In the genomic region with DNA sequence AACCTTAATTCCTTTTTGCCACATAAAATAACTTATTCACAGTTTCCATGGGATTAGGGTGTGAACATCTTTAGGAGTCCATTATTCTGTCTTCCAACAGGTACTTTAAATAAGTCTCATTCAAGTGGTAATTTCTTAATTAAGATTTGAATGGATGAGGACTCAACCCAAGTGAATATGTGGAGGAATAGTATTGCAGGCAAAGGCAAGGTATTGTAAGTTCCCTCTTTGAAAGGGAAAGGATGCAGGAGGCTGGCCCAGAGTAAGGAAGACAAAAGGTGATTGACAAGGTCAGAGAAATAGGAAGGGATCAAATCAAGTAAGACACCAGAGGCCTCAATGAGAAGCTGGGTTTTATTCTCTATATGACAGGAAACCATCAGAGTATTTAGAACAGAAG, we compare ENCODE assay signal across 19 cellular contexts.
A peak's percentile ranks its signal among the peaks of the same experiment; 100 is the strongest.
DNase-seq lines count a peak whose midpoint lies in the region; FAIRE-seq and TF ChIP-seq lines count a peak whose summit lies in the region.
"Had no signal": no experiment of that assay in that cellular context is flagged by ENCODE, and none has a peak within 500 bp of the region (broad histone marks: within the 10 kb centered on the region; RNA-seq: fewer than 3 reads in every experiment).

No MANE protein-coding gene starts in this region.

- no peak overlapping the region for H3K4me3 ChIP-seq in Caco-2 (ENCODE audit: low read depth, low read length)
- no peak overlapping the region for H3K4me3 ChIP-seq in HUES48 (ENCODE audit: low read depth, low read length)
- H3K4me3 ChIP-seq in H1 (ENCODE audit: extremely low read depth in 1 of 4, insufficient read depth in 2 of 4, low read depth in 3 of 4, low read length in 4 of 4), result no peak overlapping the region
- H3K4me3 ChIP-seq in small intestine (ENCODE audit: low read depth in 1 of 2, low read length in 2 of 2), result no peak overlapping the region
- H3K4me3 ChIP-seq in Peyer's patch, result no peak overlapping the region
- H3K4me3 ChIP-seq: A549, BLaER1 had no signal

- no peak overlapping the region for H4K5ac ChIP-seq in H1 (ENCODE audit: insufficient read length, low read depth, low read length)

- H3K36me3 ChIP-seq in Caco-2 (ENCODE audit: control insufficient read depth, insufficient read depth, low read length) (no peaks in the 10 kb centered on the region), HUES48 (ENCODE audit: control insufficient read depth, insufficient read depth, low read length) (no peaks in the 10 kb centered on the region), H1 (ENCODE audit: control insufficient read depth in 2 of 4, insufficient read depth in 4 of 4, low read length in 3 of 4) (no peaks in the 10 kb centered on the region), small intestine (ENCODE audit: control insufficient read depth in 2 of 2, insufficient read depth in 2 of 2, low read length in 2 of 2) (no peaks in the 10 kb centered on the region), Peyer's patch (no peaks in the 10 kb centered on the region)
- H3K36me3 ChIP-seq: BLaER1 had no signal

- no peaks in the 10 kb centered on the region for H3K27me3 Mint-ChIP-seq in Caco-2 (ENCODE audit: insufficient read depth, unreplicated experiment)

- H2BK12ac ChIP-seq in H1 (ENCODE audit: low read depth, low read length), result no peak overlapping the region

- peak overlapping the region; percentile 57 for H3K27ac ChIP-seq in HUES48 (ENCODE audit: low read depth, low read length)
- no peak overlapping the region for H3K27ac ChIP-seq in H1 (ENCODE audit: low read depth, low read length)
- no peak overlapping the region for H3K27ac ChIP-seq in small intestine (ENCODE audit: low read depth in 1 of 2, low read length in 1 of 2)
- no peak overlapping the region for H3K27ac ChIP-seq in Peyer's patch
- H3K27ac ChIP-seq: 22Rv1, A549, BLaER1 had no signal

- H3K27me3 ChIP-seq in Caco-2 (replicated peaks; ENCODE audit: control insufficient read depth, insufficient read depth, low read length), result no peaks in the 10 kb centered on the region
- no peaks in the 10 kb centered on the region for H3K27me3 ChIP-seq in HUES48 (ENCODE audit: control insufficient read depth, insufficient read depth, low read length)
- no peaks in the 10 kb centered on the region for H3K27me3 ChIP-seq in H1 (replicated peaks in 1 of 4; ENCODE audit: control insufficient read depth in 3 of 4, extremely low read depth in 1 of 4, insufficient read depth in 3 of 4, low read length in 3 of 4)
- H3K27me3 ChIP-seq in small intestine (ENCODE audit: control insufficient read depth in 2 of 2, insufficient read depth in 2 of 2, low read length in 2 of 2), result no peaks in the 10 kb centered on the region
- no peaks in the 10 kb centered on the region for H3K27me3 ChIP-seq in Peyer's patch
- H3K27me3 ChIP-seq: BLaER1 had no signal

- intact Hi-C loops in Caco-2 (cut with micrococcal nuclease; ENCODE audit: unreplicated experiment), result loop anchor here (2.0 kb wide), 2 partner anchors 201 to 239 kb away; a partner anchor contains a TSS

- POLR2A ChIA-PET in Caco-2 (lab: Charles Lee), result no interaction called here
- POLR2A ChIA-PET in H1 (lab: Charles Lee; ENCODE audit: partially characterized antibody), result no interaction called here

- no peak overlapping the region for H3K9ac ChIP-seq in HUES48 (ENCODE audit: low read depth, low read length)
- H3K9ac ChIP-seq in H1 (replicated peaks in 1 of 4; ENCODE audit: extremely low read depth in 1 of 4, low read depth in 3 of 4, low read length in 3 of 4), result no peak overlapping the region
- H3K9ac ChIP-seq: BLaER1 had no signal

- no TSS peak for BruUV-seq in Caco-2 (replicated peaks; lab: Mats Ljungman, UMichigan)

- FAIRE-seq in H1 (lab: Jason Lieb, UNC) (peak; percentile 83), small intestine (lab: Jason Lieb, UNC) (no peak)
- FAIRE-seq: A549, HTR-8/SVneo had no signal

- H3K23me2 ChIP-seq in H1 (ENCODE audit: low read depth, low read length), result no peaks in the 10 kb centered on the region

- H3K4me1 Mint-ChIP-seq in Caco-2 (ENCODE audit: low read depth, unreplicated experiment), result peaks cover 53% of the 10 kb centered on the region
- H3K4me1 Mint-ChIP-seq: CD4-positive, alpha-beta memory T cell had no signal

- H4K8ac ChIP-seq in H1 (ENCODE audit: extremely low read depth, insufficient read depth, low read length), result no peak overlapping the region

- DNase-seq in Caco-2, result no peak
- DNase-seq in H1 (ENCODE audit: low read depth in 1 of 2, low spot score in 2 of 2), result peak in 1 of 2 experiments; percentile 17
- DNase-seq in iPS-NIHi11 (ENCODE audit: low spot score), result peak; percentile 35
- no peak for DNase-seq in T1000 (lab: John Stamatoyannopoulos, UW)
- DNase-seq in Ammon's horn (ENCODE audit: low spot score), result no peak
- no peak for DNase-seq in small intestine
- DNase-seq in Peyer's patch, result no peak
- DNase-seq: AML-193; Calu3; CD4-positive, alpha-beta memory T cell; DMS79 treated with DMSO at 0.1 percent for 48 hours; GF-D8; HFFc6 had no signal

- no peaks in the 10 kb centered on the region for H3K36me3 Mint-ChIP-seq in Caco-2 (ENCODE audit: insufficient read depth, unreplicated experiment)
- H3K36me3 Mint-ChIP-seq: CD4-positive, alpha-beta memory T cell had no signal

- H3K4me2 ChIP-seq in H1 (ENCODE audit: insufficient read depth in 1 of 2, low read depth in 2 of 2, low read length in 2 of 2), result no peak overlapping the region
- H3K4me2 ChIP-seq: A549, BLaER1 had no signal

- no peak overlapping the region for H2BK15ac ChIP-seq in H1 (ENCODE audit: low read length)

- no peak overlapping the region for H3K14ac ChIP-seq in H1 (ENCODE audit: insufficient read length)

- TF ChIP-seq CTCF in Caco-2 (IDR thresholded peaks at IDR 0.05; ENCODE audit: insufficient read depth in 1 of 2, low read depth in 1 of 2, low read length in 1 of 2, severe bottlenecking in 1 of 2, unreplicated experiment in 1 of 2), result no peak
- no peak for TF ChIP-seq CTCF in H1 (IDR thresholded peaks at IDR 0.05; ENCODE audit: control extremely low read depth in 1 of 3, insufficient read depth in 1 of 3, low read depth in 1 of 3, low read length in 3 of 3)
- no peak for TF ChIP-seq CTCF in Peyer's patch (IDR thresholded peaks at IDR 0.05)

- H2BK20ac ChIP-seq in H1 (ENCODE audit: low read length), result no peak overlapping the region

- no peak overlapping the region for H4K91ac ChIP-seq in H1 (replicated peaks; ENCODE audit: insufficient read length, low read length)

- no peaks in the 10 kb centered on the region for H3K9me3 ChIP-seq in Caco-2
- no peaks in the 10 kb centered on the region for H3K9me3 ChIP-seq in HUES48 (ENCODE audit: control insufficient read depth, insufficient read depth, low read length)
- H3K9me3 ChIP-seq in H1 (ENCODE audit: insufficient read depth in 2 of 2, low read depth in 1 of 2, low read length in 1 of 2), result no peaks in the 10 kb centered on the region
- no peaks in the 10 kb centered on the region for H3K9me3 ChIP-seq in small intestine (ENCODE audit: control insufficient read depth, low read depth)
- H3K9me3 ChIP-seq in Peyer's patch, result no peaks in the 10 kb centered on the region
- H3K9me3 ChIP-seq: A549, BLaER1 had no signal

- no peak for TF ChIP-seq RAD21 in H1 (IDR thresholded peaks at IDR 0.05 in 1 of 2, conservative IDR thresholded peaks at IDR 0.05 in 1 of 2; ENCODE audit: low read depth in 2 of 2, low read length in 2 of 2)

- no peak overlapping the region for H2BK120ac ChIP-seq in H1 (replicated peaks; ENCODE audit: low read depth, low read length)

- CTCF ChIA-PET in Caco-2 (lab: Charles Lee), result no interaction called here
- CTCF ChIA-PET in H1 (lab: Charles Lee; ENCODE audit: partially characterized antibody), result no interaction called here

- H3K79me1 ChIP-seq in H1 (ENCODE audit: low read depth, low read length), result no peaks in the 10 kb centered on the region

- no peaks in the 10 kb centered on the region for H3K79me2 ChIP-seq in H1 (ENCODE audit: control insufficient read depth in 1 of 2, insufficient read depth in 2 of 2, low read length in 2 of 2)

- no peak overlapping the region for H2BK5ac ChIP-seq in H1 (ENCODE audit: low read depth, low read length)

- no peak overlapping the region for H2AK5ac ChIP-seq in H1 (ENCODE audit: low read depth, low read length)

- H3K27ac Mint-ChIP-seq in Caco-2 (ENCODE audit: unreplicated experiment), result peak overlapping the region; percentile 71
- H3K27ac Mint-ChIP-seq: CD4-positive, alpha-beta memory T cell; HFFc6 had no signal

- no peak overlapping the region for H2AFZ ChIP-seq in H1 (ENCODE audit: low read length)

- H4K20me1 ChIP-seq in H1 (replicated peaks in 1 of 2; ENCODE audit: control insufficient read depth in 1 of 2, insufficient read depth in 2 of 2, low read length in 2 of 2), result no peaks in the 10 kb centered on the region
- H4K20me1 ChIP-seq: BLaER1 had no signal

- TF ChIP-seq POLR2A in H1 (IDR thresholded peaks at IDR 0.05; ENCODE audit: control extremely low read depth in 1 of 2, low read depth in 2 of 2, low read length in 2 of 2) (no peak), Peyer's patch (IDR thresholded peaks at IDR 0.05) (no peak)

- H3K9me3 Mint-ChIP-seq in Caco-2 (ENCODE audit: unreplicated experiment), result peaks cover 48% of the 10 kb centered on the region
- H3K9me3 Mint-ChIP-seq: CD4-positive, alpha-beta memory T cell; HFFc6 had no signal

- no peak for TF ChIP-seq EP300 in H1 (IDR thresholded peaks at IDR 0.05; ENCODE audit: borderline replicate concordance in 1 of 2, low read depth in 2 of 2, low read length in 2 of 2)

- H3K23ac ChIP-seq in H1 (ENCODE audit: insufficient read length), result no peak overlapping the region

- no peak overlapping the region for H3K18ac ChIP-seq in H1 (ENCODE audit: extremely low read depth, low read length)

- peaks cover 43% of the 10 kb centered on the region for H3K4me1 ChIP-seq in Caco-2
- peaks cover 52% of the 10 kb centered on the region for H3K4me1 ChIP-seq in HUES48 (ENCODE audit: control insufficient read depth, insufficient read depth, low read length)
- peaks cover 0 to 15% (median 3%) of the 10 kb centered on the region in 4 experiments; a peak in 3 of 7 replicates for H3K4me1 ChIP-seq in H1 (replicated peaks in 1 of 4; ENCODE audit: control insufficient read depth in 3 of 4, insufficient read depth in 4 of 4, low read length in 3 of 4)
- H3K4me1 ChIP-seq in small intestine (ENCODE audit: control insufficient read depth in 2 of 2, insufficient read depth in 1 of 2, low read depth in 1 of 2, low read length in 1 of 2), result no peaks in the 10 kb centered on the region
- H3K4me1 ChIP-seq in Peyer's patch, result no peaks in the 10 kb centered on the region
- H3K4me1 ChIP-seq: BLaER1 had no signal

- H3K4me3 Mint-ChIP-seq in Caco-2 (ENCODE audit: unreplicated experiment), result no peak overlapping the region
- H3K4me3 Mint-ChIP-seq: CD14-positive monocyte; CD4-positive, alpha-beta memory T cell; HFFc6 had no signal

- H3K4ac ChIP-seq in H1 (replicated peaks; ENCODE audit: insufficient read length, low read depth, low read length), result no peak overlapping the region

- no peak overlapping the region for H3K56ac ChIP-seq in H1 (replicated peaks; ENCODE audit: insufficient read length, low read depth, low read length)
